15 cellular contexts compared by ENCODE assay signal in genomic region chr9:35884908-35885307, GRCh38. TPM values are rescaled to one million over a fixed set of nuclear protein-coding genes. Genes with fewer than 3 reads are reported as not detected.
"Had no signal": no experiment of that assay in that cellular context is flagged by ENCODE, and none has a peak within 500 bp of the region (broad histone marks: within the 10 kb centered on the region; RNA-seq: fewer than 3 reads in every experiment).

No MANE protein-coding gene starts in this region.

RNA-seq across cellular contexts. Expression of gene OR13J1, which starts 14.7 kb away (rescaled TPM):
- total RNA-seq: stomach, subcutaneous adipose tissue, suprapubic skin, temporal lobe, testis, thoracic aorta, thyroid gland, tibial nerve, upper lobe of left lung, upper lobe of right lung, ureter, urinary bladder, uterus, vagina had no signal
- polyA plus RNA-seq: stomach, thymus, urinary bladder had no signal

RNA-seq across cellular contexts. Expression of gene HRCT1, which starts 21.1 kb away (rescaled TPM):
- total RNA-seq: temporal lobe had no signal

RNA-seq across cellular contexts. Expression of gene SPAAR, which starts 24.4 kb away (rescaled TPM):
- total RNA-seq: urinary bladder had no signal

RNA-seq across cellular contexts. Expression of gene FAM221B, which starts 56.4 kb away (rescaled TPM):
- total RNA-seq: stomach, subcutaneous adipose tissue, suprapubic skin, temporal lobe, thoracic aorta, thyroid gland, tibial nerve, upper lobe of right lung, uterus, vagina had no signal
- polyA plus RNA-seq: urinary bladder had no signal
